Comparison of ENCODE assay signal across 8 cellular contexts in the genomic region with DNA sequence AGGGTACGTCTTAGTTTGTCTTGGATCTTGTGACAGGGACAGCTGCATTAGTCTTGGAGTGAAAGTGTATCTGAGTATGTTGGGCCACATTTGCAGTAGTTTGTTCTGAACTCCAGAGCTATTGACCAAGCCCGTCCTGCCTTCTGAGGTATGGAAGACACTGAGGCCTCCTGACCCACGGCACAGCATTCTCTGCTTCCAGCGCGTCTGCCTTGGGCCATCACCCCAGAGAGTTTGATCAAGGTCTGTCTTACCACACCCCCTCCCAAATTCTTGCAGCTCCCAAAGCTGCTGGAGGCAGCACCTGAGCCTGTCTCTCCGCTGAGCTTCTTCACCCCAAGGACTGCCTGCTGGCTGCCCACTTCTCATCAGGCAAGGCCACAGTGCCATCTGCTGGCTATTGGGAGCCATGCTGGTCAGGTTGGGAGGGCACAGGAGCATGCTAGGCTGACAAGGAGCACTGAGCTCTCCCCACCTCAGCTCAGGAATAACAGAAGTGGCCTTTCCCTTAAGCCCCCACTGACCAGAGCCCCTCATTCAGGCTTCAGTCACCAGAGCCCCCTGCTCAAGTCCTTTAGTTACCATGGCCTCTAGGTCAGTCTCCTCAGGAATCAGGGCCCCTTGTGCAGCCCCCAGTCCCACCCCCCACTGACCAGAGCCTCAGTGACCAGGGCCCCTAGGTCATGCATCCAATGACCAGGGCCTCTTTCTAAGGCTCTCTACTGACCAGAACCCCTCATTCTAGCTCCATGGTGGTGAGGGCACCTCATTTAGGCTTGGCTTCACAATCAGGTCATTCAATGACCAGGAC. TPM values are rescaled to one million over a fixed set of nuclear protein-coding genes. Genes with fewer than 3 reads are reported as not detected.
DNase-seq lines count a peak whose midpoint lies in the region; ATAC-seq and TF ChIP-seq lines count a peak whose summit lies in the region.

No MANE protein-coding gene starts in this region.

- no peaks in the 10 kb centered on the region for H3K79me2 ChIP-seq in OCI-LY7 (ENCODE audit: insufficient read depth, low read depth, low read length)
- H3K79me2 ChIP-seq in neural progenitor cell (ENCODE audit: low read depth), result no peaks in the 10 kb centered on the region

- in situ Hi-C loops in Caki2 (cut with HindIII; ENCODE audit: low pct_unique_long_range_greater_than_20kb, low sequenced_read_pairs), result no loop called here

- no peaks in the 10 kb centered on the region for H3K9me3 Mint-ChIP-seq in activated T-cell treated with anti-CD3 and anti-CD28 coated beads, Interleukin-2, amount 50 U/mL, for 4 hours
- no peaks in the 10 kb centered on the region for H3K9me3 Mint-ChIP-seq in neural progenitor cell
- no peaks in the 10 kb centered on the region for H3K9me3 Mint-ChIP-seq in stimulated activated naive CD8-positive, alpha-beta T cell treated with anti-CD3 and anti-CD28 coated beads, Interleukin-15, amount 100 ng/mL, for 72 hours

- TF ChIP-seq CTCF in OCI-LY7 (conservative IDR thresholded peaks at IDR 0.05; ENCODE audit: low read length) (peak; percentile 87), fibroblast of mammary gland (conservative IDR thresholded peaks at IDR 0.05; ENCODE audit: control insufficient read depth, insufficient read depth, low read depth, low read length) (peak; percentile 96), neural progenitor cell (IDR thresholded peaks at IDR 0.05) (peak; percentile 93)

- DNase-seq in Caki2 (ENCODE audit: low read depth) (peak; percentile 56), HS-5 (ENCODE audit: low read depth) (peak; percentile 36), OCI-LY7 (ENCODE audit: low spot score) (peak; percentile 70), fibroblast of mammary gland (ENCODE audit: low read depth) (peak; percentile 81), neural progenitor cell (ENCODE audit: low spot score) (peak; percentile 90)
- peak; percentile 58 for DNase-seq in activated T-cell treated with anti-CD3 and anti-CD28 coated beads, Interleukin-2, amount 50 U/mL, for 4 hours
- peak; percentile 66 to 70 for DNase-seq in stimulated activated naive CD8-positive, alpha-beta T cell treated with anti-CD3 and anti-CD28 coated beads, Interleukin-15, amount 100 ng/mL, for 72 hours

- POLR2A ChIA-PET in OCI-LY7 (lab: Charles Lee), result interaction anchor here (0.5 to 1.2 kb wide), 4 partner anchors 15 to 118 kb away, joined by 3 read pairs; a partner anchor contains a TSS

- no peaks in the 10 kb centered on the region for H3K4me1 ChIP-seq in OCI-LY7 (ENCODE audit: insufficient read depth, low read length, poor library complexity, severe bottlenecking)
- peaks cover 7% of the 10 kb centered on the region for H3K4me1 ChIP-seq in neural progenitor cell

- H3K4me2 ChIP-seq in OCI-LY7 (ENCODE audit: low read length) (no peak overlapping the region), neural progenitor cell (no peak overlapping the region)

- intact Hi-C loops in OCI-LY7 (cut with micrococcal nuclease; ENCODE audit: unreplicated experiment), result no loop called here

- H3K36me3 ChIP-seq in OCI-LY7 (ENCODE audit: insufficient read depth, low read length), result no peaks in the 10 kb centered on the region
- H3K36me3 ChIP-seq in neural progenitor cell, result no peaks in the 10 kb centered on the region

- CTCF ChIA-PET in OCI-LY7 (lab: Charles Lee; ENCODE audit: unreplicated experiment), result interaction anchor here (0.8 to 2.7 kb wide), 11 partner anchors 9 to 168 kb away, joined by 3 to 14 read pairs (median 4); a partner anchor contains a TSS

- ATAC-seq in GM19467 (IDR thresholded peaks at IDR 0.05; ENCODE audit: unreplicated experiment), result peak; percentile 94
- peak; percentile 89 to 93 for ATAC-seq in activated T-cell treated with anti-CD3 and anti-CD28 coated beads, Interleukin-2, amount 50 U/mL, for 4 hours
- ATAC-seq in stimulated activated naive CD8-positive, alpha-beta T cell treated with anti-CD3 and anti-CD28 coated beads, Interleukin-15, amount 100 ng/mL, for 72 hours, result peak; percentile 90

- H3K4me1 Mint-ChIP-seq in activated T-cell treated with anti-CD3 and anti-CD28 coated beads, Interleukin-2, amount 50 U/mL, for 4 hours (ENCODE audit: low read depth), result no peaks in the 10 kb centered on the region
- H3K4me1 Mint-ChIP-seq in neural progenitor cell, result peaks cover 3% of the 10 kb centered on the region
- no peaks in the 10 kb centered on the region for H3K4me1 Mint-ChIP-seq in stimulated activated naive CD8-positive, alpha-beta T cell treated with anti-CD3 and anti-CD28 coated beads, Interleukin-15, amount 100 ng/mL, for 72 hours

- no peaks in the 10 kb centered on the region for H3K9me2 ChIP-seq in OCI-LY7 (ENCODE audit: insufficient read depth, low read length)

- H3K27ac Mint-ChIP-seq in neural progenitor cell, result no peak overlapping the region
- no peak overlapping the region for H3K27ac Mint-ChIP-seq in stimulated activated naive CD8-positive, alpha-beta T cell treated with anti-CD3 and anti-CD28 coated beads, Interleukin-15, amount 100 ng/mL, for 72 hours

- H3F3A ChIP-seq in neural progenitor cell (ENCODE audit: low read depth), result no peaks in the 10 kb centered on the region

- H3K27ac ChIP-seq in OCI-LY7 (ENCODE audit: low read depth, low read length, poor library complexity, severe bottlenecking), result no peak overlapping the region
- no peak overlapping the region for H3K27ac ChIP-seq in neural progenitor cell

- H3K9me3 ChIP-seq in OCI-LY7 (ENCODE audit: low read length) (no peaks in the 10 kb centered on the region), neural progenitor cell (ENCODE audit: low read depth) (no peaks in the 10 kb centered on the region)

- no peaks in the 10 kb centered on the region for H3K36me3 Mint-ChIP-seq in activated T-cell treated with anti-CD3 and anti-CD28 coated beads, Interleukin-2, amount 50 U/mL, for 4 hours (ENCODE audit: insufficient read depth)
- no peaks in the 10 kb centered on the region for H3K36me3 Mint-ChIP-seq in neural progenitor cell

- H2AFZ ChIP-seq in OCI-LY7 (ENCODE audit: low read length), result no peak overlapping the region
- H2AFZ ChIP-seq in neural progenitor cell (replicated peaks), result no peak overlapping the region

- H3K9ac ChIP-seq in neural progenitor cell, result no peak overlapping the region

- no peaks in the 10 kb centered on the region for H3K27me3 Mint-ChIP-seq in activated T-cell treated with anti-CD3 and anti-CD28 coated beads, Interleukin-2, amount 50 U/mL, for 4 hours (ENCODE audit: low read depth)
- H3K27me3 Mint-ChIP-seq in neural progenitor cell (ENCODE audit: insufficient read depth, low read depth), result no peaks in the 10 kb centered on the region
- H3K27me3 Mint-ChIP-seq in stimulated activated naive CD8-positive, alpha-beta T cell treated with anti-CD3 and anti-CD28 coated beads, Interleukin-15, amount 100 ng/mL, for 72 hours, result no peaks in the 10 kb centered on the region

- no peak overlapping the region for H3K4me3 Mint-ChIP-seq in activated T-cell treated with anti-CD3 and anti-CD28 coated beads, Interleukin-2, amount 50 U/mL, for 4 hours
- no peak overlapping the region for H3K4me3 Mint-ChIP-seq in neural progenitor cell
- H3K4me3 Mint-ChIP-seq in stimulated activated naive CD8-positive, alpha-beta T cell treated with anti-CD3 and anti-CD28 coated beads, Interleukin-15, amount 100 ng/mL, for 72 hours, result no peak overlapping the region

- no TSS peak for BruUV-seq in OCI-LY7 (replicated peaks; lab: Mats Ljungman, UMichigan)

- H3K27me3 ChIP-seq in neural progenitor cell, result no peaks in the 10 kb centered on the region

- H3K4me3 ChIP-seq in OCI-LY7 (ENCODE audit: low read depth, low read length, poor library complexity, severe bottlenecking), result no peak overlapping the region
- H3K4me3 ChIP-seq in fibroblast of mammary gland (ENCODE audit: control insufficient read depth, low read depth, low read length), result no peak overlapping the region
- no peak overlapping the region for H3K4me3 ChIP-seq in neural progenitor cell

- H4K20me1 ChIP-seq in OCI-LY7 (ENCODE audit: insufficient read depth, low read length) (no peaks in the 10 kb centered on the region), neural progenitor cell (ENCODE audit: low read depth) (no peaks in the 10 kb centered on the region)

RNA-seq across cellular contexts. Expression of a gene that starts 27.2 kb away (rescaled TPM):
- 13.0 and 14.9 TPM in 2 replicates for total RNA-seq in Caki2 (2014; rRNA removed; shearing (Covaris generic); ENCODE audit: low replicate concordance)
- 5.1 and 5.4 TPM in 2 replicates for total RNA-seq in OCI-LY7 (2014; rRNA removed; shearing (Covaris generic))
- total RNA-seq in OCI-LY7 (2022) (11.5 and 11.9 TPM in 2 replicates), neural progenitor cell (ENCODE audit: low replicate concordance) (9.4 and 11.3 TPM in 2 replicates)
- total RNA-seq in activated T-cell treated with anti-CD3 and anti-CD28 coated beads, Interleukin-2, amount 50 U/mL, for 4 hours, result 10 to 100 TPM; 13.1 to 18.2 (median 16.3) TPM

RNA-seq across cellular contexts. Expression of a gene that starts 42.8 kb away (rescaled TPM):
- total RNA-seq in Caki2 (2014; rRNA removed; shearing (Covaris generic); ENCODE audit: low replicate concordance), result 278 and 342 TPM in 2 replicates
- not detected in 2 replicates for total RNA-seq in OCI-LY7 (2014; rRNA removed; shearing (Covaris generic))
- not detected in 2 replicates for total RNA-seq in OCI-LY7 (2022)
- total RNA-seq in activated T-cell treated with anti-CD3 and anti-CD28 coated beads, Interleukin-2, amount 50 U/mL, for 4 hours, result 10 to 100 TPM in 2 of 3 donors, 1 to 10 TPM in 1; 8.6 to 26.1 (median 14.0) TPM
- total RNA-seq in neural progenitor cell (ENCODE audit: low replicate concordance), result 2.9 and 12.2 TPM in 2 replicates

RNA-seq across cellular contexts. Expression of a gene that starts 55.8 kb away (rescaled TPM):
- 9.2 and 19.4 TPM in 2 replicates for total RNA-seq in Caki2 (2014; rRNA removed; shearing (Covaris generic); ENCODE audit: low replicate concordance)
- total RNA-seq in OCI-LY7 (2014; rRNA removed; shearing (Covaris generic)), result 30.4 and 36.1 TPM in 2 replicates
- 25.5 and 28.3 TPM in 2 replicates for total RNA-seq in OCI-LY7 (2022)
- 10 to 100 TPM; 25.7 to 34.5 (median 27.9) TPM for total RNA-seq in activated T-cell treated with anti-CD3 and anti-CD28 coated beads, Interleukin-2, amount 50 U/mL, for 4 hours
- total RNA-seq in neural progenitor cell (ENCODE audit: low replicate concordance), result 38.5 and 64.9 TPM in 2 replicates

Comparison
In these comparisons a context has a peak if more than half of its experiments do, and no peak if none do; other contexts are left out.
1. DNase-seq: peak in every context shown above with its lines; median percentile 90 in neural progenitor cell; 81 in fibroblast of mammary gland; 70 in OCI-LY7; 68 in stimulated activated naive CD8-positive, alpha-beta T cell treated with anti-CD3 and anti-CD28 coated beads, Interleukin-15, amount 100 ng/mL, for 72 hours; 58 in activated T-cell treated with anti-CD3 and anti-CD28 coated beads, Interleukin-2, amount 50 U/mL, for 4 hours; 56 in Caki2; 36 in HS-5.
2. RNA of a gene that starts 42.8 kb away (total RNA-seq): 278 to 342 TPM in Caki2; 8.6 to 26.1 TPM in activated T-cell treated with anti-CD3 and anti-CD28 coated beads, Interleukin-2, amount 50 U/mL, for 4 hours, 2.9 to 12.2 TPM in neural progenitor cell and not detected in OCI-LY7; every median in the first group is over 10 times any median in the second.
3. Peak in every context shown above with its lines, with median percentiles within 50 percentile points of each other: ATAC-seq and CTCF ChIP-seq.